ENCODE assay signal across 7 cellular contexts in the genomic region with DNA sequence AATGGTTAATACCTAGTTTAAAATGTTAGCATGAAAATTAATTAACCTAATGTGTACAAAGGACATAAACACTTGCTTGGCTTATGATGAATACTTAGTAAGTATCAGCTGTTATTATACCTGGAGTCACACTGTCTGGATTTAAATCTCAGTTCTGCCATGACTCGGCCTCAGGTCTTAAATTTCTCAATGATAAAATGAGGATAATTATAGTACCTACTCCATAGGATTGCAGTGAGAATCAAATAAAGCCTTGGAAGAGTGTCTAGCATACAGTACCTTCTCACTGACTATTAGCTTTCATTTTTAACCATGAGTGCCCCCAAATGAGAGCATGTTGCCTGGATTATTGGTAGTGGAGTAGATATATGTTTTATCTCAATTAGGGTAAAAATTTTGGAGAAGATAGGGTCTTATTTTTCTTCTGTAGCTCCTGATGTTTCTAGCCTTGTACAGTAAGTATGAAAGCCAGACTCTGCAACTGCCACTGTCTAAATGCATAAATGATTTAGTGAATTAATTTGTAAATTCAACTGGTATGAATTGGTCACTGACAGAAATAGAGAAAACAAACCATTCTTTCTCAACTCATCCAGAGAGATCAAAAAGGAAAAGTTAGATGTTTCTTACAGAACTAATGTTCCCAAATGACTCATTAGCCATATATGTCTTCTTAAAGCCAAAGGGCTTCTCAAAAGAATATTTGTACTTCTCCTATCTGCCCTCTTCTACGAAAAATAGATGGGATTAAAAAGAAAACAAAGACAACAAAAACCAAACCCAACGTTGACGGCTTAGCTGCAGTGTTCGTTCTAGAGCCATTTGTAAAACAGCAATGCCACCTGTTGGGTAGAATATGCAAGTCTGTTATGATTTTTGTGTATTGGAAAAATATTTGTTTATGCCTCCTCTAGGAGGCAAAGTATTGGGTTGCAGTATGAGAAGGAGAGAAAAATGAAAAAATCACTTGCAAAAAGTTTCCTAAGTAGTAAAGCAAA. TPM values are rescaled to one million over a fixed set of nuclear protein-coding genes. Genes with fewer than 3 reads are reported as not detected.
DNase-seq lines count a peak whose midpoint lies in the region; ATAC-seq and TF ChIP-seq lines count a peak whose summit lies in the region.

No MANE protein-coding gene starts in this region.

- DNase-seq in NCI-H1417 treated with DMSO at 0.1 percent for 48 hours (lab: John Stamatoyannopoulos, UW) (peak; percentile 28), dermis blood vessel endothelial cell (peak; percentile 56), osteocyte (ENCODE audit: extremely low spot score, unreplicated experiment) (no peak), NCI-H1048 (lab: John Stamatoyannopoulos, UW) (no peak)
- no peak for DNase-seq in T-helper 2 cell treated with Interferon-gamma antibody and Interleukin-4, amounts not matched to agents 5 μg/mL and 100 μg/mL, for 36 hours (ENCODE audit: low spot score)

- H3K27ac Mint-ChIP-seq in osteocyte (ENCODE audit: unreplicated experiment) = peak overlapping the region; percentile 56
- H3K27ac Mint-ChIP-seq in T-helper 2 cell treated with Interferon-gamma antibody and Interleukin-4, amounts not matched to agents 5 μg/mL and 100 μg/mL, for 36 hours = no peak overlapping the region

- TF ChIP-seq CTCF in osteocyte (IDR thresholded peaks at IDR 0.05) = peak; percentile 78

- no peaks in the 10 kb centered on the region for H3K27me3 Mint-ChIP-seq in osteocyte (ENCODE audit: unreplicated experiment)
- peaks cover 5% of the 10 kb centered on the region for H3K27me3 Mint-ChIP-seq in T-helper 2 cell treated with Interferon-gamma antibody and Interleukin-4, amounts not matched to agents 5 μg/mL and 100 μg/mL, for 36 hours (ENCODE audit: low read depth)

- peaks cover 3% of the 10 kb centered on the region for H3K36me3 Mint-ChIP-seq in osteocyte (ENCODE audit: unreplicated experiment)
- no peaks in the 10 kb centered on the region for H3K36me3 Mint-ChIP-seq in T-helper 2 cell treated with Interferon-gamma antibody and Interleukin-4, amounts not matched to agents 5 μg/mL and 100 μg/mL, for 36 hours (ENCODE audit: low read depth)

- ATAC-seq in GM18909 (IDR thresholded peaks at IDR 0.05; ENCODE audit: poor library complexity, unreplicated experiment) (peak; percentile 64), HG03432 (IDR thresholded peaks at IDR 0.05; ENCODE audit: unreplicated experiment) (no peak)

- H3K4me1 Mint-ChIP-seq in osteocyte (ENCODE audit: unreplicated experiment) = peaks cover 13% of the 10 kb centered on the region
- H3K4me1 Mint-ChIP-seq in T-helper 2 cell treated with Interferon-gamma antibody and Interleukin-4, amounts not matched to agents 5 μg/mL and 100 μg/mL, for 36 hours (ENCODE audit: low read depth) = no peaks in the 10 kb centered on the region

- peaks cover 4% of the 10 kb centered on the region for H3K9me3 Mint-ChIP-seq in osteocyte (ENCODE audit: unreplicated experiment)
- H3K9me3 Mint-ChIP-seq in T-helper 2 cell treated with Interferon-gamma antibody and Interleukin-4, amounts not matched to agents 5 μg/mL and 100 μg/mL, for 36 hours = no peaks in the 10 kb centered on the region

- H3K4me3 Mint-ChIP-seq in osteocyte (ENCODE audit: unreplicated experiment) = peak overlapping the region; percentile 62
- H3K4me3 Mint-ChIP-seq in T-helper 2 cell treated with Interferon-gamma antibody and Interleukin-4, amounts not matched to agents 5 μg/mL and 100 μg/mL, for 36 hours = no peak overlapping the region

RNA-seq across cellular contexts. Expression of a gene that starts 53.8 kb away (rescaled TPM):
- total RNA-seq in dermis blood vessel endothelial cell (not detected in 2 replicates), osteocyte (not detected in 2 replicates)

Comparison
In these comparisons a context has a peak if more than half of its experiments do, and no peak if none do; other contexts are left out.
1. DNase-seq: peak in NCI-H1417 treated with DMSO at 0.1 percent for 48 hours (single experiment) and dermis blood vessel endothelial cell (single experiment); none in osteocyte (single experiment), T-helper 2 cell treated with Interferon-gamma antibody and Interleukin-4, amounts not matched to agents 5 μg/mL and 100 μg/mL, for 36 hours (single experiment) and NCI-H1048 (single experiment).